ENCODE assay signal across 15 cellular contexts in the genomic region with DNA sequence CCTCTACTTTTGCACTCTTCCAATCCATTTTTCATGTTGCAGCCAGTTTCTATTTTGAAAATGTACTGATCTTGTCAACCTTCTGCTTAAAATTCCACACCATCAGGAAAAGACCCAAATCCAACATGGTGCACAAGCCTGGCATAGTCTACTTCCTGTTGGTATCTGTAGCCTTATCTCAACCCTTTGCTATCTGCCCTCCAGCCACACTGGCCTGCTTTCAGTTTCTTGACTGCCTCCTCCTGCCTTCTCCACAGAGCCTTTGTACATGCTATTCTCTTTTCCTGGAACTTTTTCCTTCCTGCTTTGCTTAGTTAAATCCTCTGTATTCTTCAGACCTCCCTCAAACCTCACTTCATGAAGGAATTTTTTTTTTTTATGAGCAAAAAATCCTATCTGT.
"Had no signal": no experiment of that assay in that cellular context is flagged by ENCODE, and none has a peak within 500 bp of the region (broad histone marks: within the 10 kb centered on the region; RNA-seq: fewer than 3 reads in every experiment).

No MANE protein-coding gene starts in this region.

- H3K36me3 Mint-ChIP-seq: mesothelial cell of epicardium, neural progenitor cell, WTC11 had no signal

- H3K27me3 Mint-ChIP-seq: activated CD4-positive, alpha-beta T cell treated with anti-CD3 and anti-CD28 coated beads for 36 hours; stimulated activated naive CD8-positive, alpha-beta T cell treated with anti-CD3 and anti-CD28 coated beads, Interleukin-15, Interleukin-2, amounts not matched to agents 100 ng/mL and 50 ng/mL, for 24 hours had no signal

- H3K4me1 Mint-ChIP-seq: mesothelial cell of epicardium, neural progenitor cell, WTC11 had no signal

- DNase-seq: activated CD4-positive, alpha-beta T cell treated with anti-CD3 and anti-CD28 coated beads for 36 hours; activated CD8-positive, alpha-beta memory T cell treated with anti-CD3 and anti-CD28 coated beads for 24 hours; activated CD8-positive, alpha-beta memory T cell treated with anti-CD3 and anti-CD28 coated beads, Interleukin-2, amount 50 U/mL, for 48 hours; gastrocnemius medialis; head of caudate nucleus; left lung; stimulated activated CD4-positive, alpha-beta T cell treated with anti-CD3 and anti-CD28 coated beads, Interleukin-12 subunit alpha, Interleukin-12 subunit beta, amount 100 ng/mL, for 4 hours; stimulated activated CD4-positive, alpha-beta T cell treated with anti-CD3 and anti-CD28 coated beads, Interleukin-1b, Interleukin-23, amount 100 ng/mL, for 48 hours; stimulated activated CD8-positive, alpha-beta memory T cell treated with anti-CD3 and anti-CD28 coated beads, Interleukin-4, amount 100 ng/mL, for 48 hours; transverse colon; uterus had no signal

- H3K4me3 Mint-ChIP-seq: activated CD4-positive, alpha-beta T cell treated with anti-CD3 and anti-CD28 coated beads for 36 hours; mesothelial cell of epicardium; neural progenitor cell; stimulated activated naive CD8-positive, alpha-beta T cell treated with anti-CD3 and anti-CD28 coated beads, Interleukin-15, Interleukin-2, amounts not matched to agents 100 ng/mL and 50 ng/mL, for 24 hours; WTC11 had no signal

- ATAC-seq: activated CD4-positive, alpha-beta T cell treated with anti-CD3 and anti-CD28 coated beads for 36 hours; gastrocnemius medialis; left lung; WTC11 had no signal

- H3K9me3 Mint-ChIP-seq: mesothelial cell of epicardium; stimulated activated naive CD8-positive, alpha-beta T cell treated with anti-CD3 and anti-CD28 coated beads, Interleukin-15, Interleukin-2, amounts not matched to agents 100 ng/mL and 50 ng/mL, for 24 hours; WTC11 had no signal

- H3K27ac Mint-ChIP-seq: activated CD4-positive, alpha-beta T cell treated with anti-CD3 and anti-CD28 coated beads for 36 hours; mesothelial cell of epicardium; neural progenitor cell; WTC11 had no signal
